ENCODE assay signal across 10 cellular contexts in genomic region chr7:66837007-66837406, GRCh38.
DNase-seq lines count a peak whose midpoint lies in the region; ATAC-seq, FAIRE-seq and TF ChIP-seq lines count a peak whose summit lies in the region.
"Had no signal": no experiment of that assay in that cellular context is flagged by ENCODE, and none has a peak within 500 bp of the region (broad histone marks: within the 10 kb centered on the region; RNA-seq: fewer than 3 reads in every experiment).

No MANE protein-coding gene starts in this region.

- H3K27me3 ChIP-seq in astrocyte (ENCODE audit: insufficient read depth, low read length) (no peaks in the 10 kb centered on the region), neural progenitor cell (no peaks in the 10 kb centered on the region)
- H3K27me3 ChIP-seq: pancreas had no signal

- no peaks in the 10 kb centered on the region for H3K27me3 Mint-ChIP-seq in astrocyte (ENCODE audit: low read depth, unreplicated experiment)
- peaks cover 6% of the 10 kb centered on the region for H3K27me3 Mint-ChIP-seq in neural progenitor cell (ENCODE audit: insufficient read depth, low read depth)

- POLR2A ChIA-PET in HEK293T (lab: Yijun Ruan, JAX): no interaction called here

- no peaks in the 10 kb centered on the region for H3F3A ChIP-seq in neural progenitor cell (ENCODE audit: low read depth)

- H3K9ac ChIP-seq in astrocyte (ENCODE audit: low read length) (no peak overlapping the region), neural progenitor cell (no peak overlapping the region)

- H3K4me3 Mint-ChIP-seq in astrocyte (ENCODE audit: unreplicated experiment): no peak overlapping the region
- H3K4me3 Mint-ChIP-seq in neural progenitor cell: no peak overlapping the region
- H3K4me3 Mint-ChIP-seq: CD8-positive, alpha-beta memory T cell had no signal

- H3K79me2 ChIP-seq in astrocyte (ENCODE audit: insufficient read depth, low read length): no peaks in the 10 kb centered on the region
- no peaks in the 10 kb centered on the region for H3K79me2 ChIP-seq in neural progenitor cell (ENCODE audit: low read depth)

- H3K9me3 ChIP-seq in astrocyte (ENCODE audit: insufficient read depth, low read depth, low read length) (peaks cover 6% of the 10 kb centered on the region), neural progenitor cell (ENCODE audit: low read depth) (no peaks in the 10 kb centered on the region)
- H3K9me3 ChIP-seq: pancreas had no signal

- H3K36me3 Mint-ChIP-seq in astrocyte (ENCODE audit: low read depth, unreplicated experiment) (no peaks in the 10 kb centered on the region), neural progenitor cell (no peaks in the 10 kb centered on the region)
- H3K36me3 Mint-ChIP-seq: CD8-positive, alpha-beta memory T cell had no signal

- H3K4me3 ChIP-seq in astrocyte (ENCODE audit: insufficient read depth, low read depth, low read length): no peak overlapping the region
- H3K4me3 ChIP-seq in neural progenitor cell: no peak overlapping the region
- H3K4me3 ChIP-seq: pancreas had no signal

- peak; percentile 33 for TF ChIP-seq CTCF in astrocyte (IDR thresholded peaks at IDR 0.05; ENCODE audit: insufficient read depth, low read depth, low read length)
- TF ChIP-seq CTCF in neural progenitor cell (IDR thresholded peaks at IDR 0.05): peak; percentile 65

- H3K27ac ChIP-seq in astrocyte (ENCODE audit: low read depth, low read length) (no peak overlapping the region), neural progenitor cell (no peak overlapping the region)
- H3K27ac ChIP-seq: pancreas had no signal

- H3K4me2 ChIP-seq in astrocyte (ENCODE audit: low read length): no peak overlapping the region
- H3K4me2 ChIP-seq in neural progenitor cell: no peak overlapping the region

- CTCF ChIA-PET in HEK293T (lab: Yijun Ruan, JAX): no interaction called here

- ATAC-seq in HG02884 (IDR thresholded peaks at IDR 0.05; ENCODE audit: unreplicated experiment): no peak

- H3K4me1 Mint-ChIP-seq in astrocyte (ENCODE audit: low read depth, unreplicated experiment): no peaks in the 10 kb centered on the region
- H3K4me1 Mint-ChIP-seq in neural progenitor cell: no peaks in the 10 kb centered on the region
- H3K4me1 Mint-ChIP-seq: CD8-positive, alpha-beta memory T cell had no signal

- FAIRE-seq in astrocyte (lab: Jason Lieb, UNC): no peak
- FAIRE-seq: pancreas had no signal

- H4K20me1 ChIP-seq in astrocyte (ENCODE audit: insufficient read depth, low read length) (no peaks in the 10 kb centered on the region), neural progenitor cell (ENCODE audit: low read depth) (no peaks in the 10 kb centered on the region)

- H2AFZ ChIP-seq in astrocyte (ENCODE audit: low read depth, low read length) (no peak overlapping the region), neural progenitor cell (replicated peaks) (no peak overlapping the region)

- no peaks in the 10 kb centered on the region for H3K4me1 ChIP-seq in astrocyte (ENCODE audit: insufficient read depth, low read length)
- H3K4me1 ChIP-seq in neural progenitor cell: no peaks in the 10 kb centered on the region
- H3K4me1 ChIP-seq: pancreas had no signal

- no peak overlapping the region for H3K27ac Mint-ChIP-seq in astrocyte (ENCODE audit: unreplicated experiment)
- no peak overlapping the region for H3K27ac Mint-ChIP-seq in neural progenitor cell
- H3K27ac Mint-ChIP-seq: CD8-positive, alpha-beta memory T cell had no signal

- peak; percentile 64 for DNase-seq in SIG-M5 treated with dmso at 0.1 percent for 504 hours (lab: John Stamatoyannopoulos, UW; ENCODE audit: unreplicated experiment)
- DNase-seq in SIG-M5 (lab: John Stamatoyannopoulos, UW): no peak
- peak; percentile 61 to 77 for DNase-seq in NCI-H526 (lab: John Stamatoyannopoulos, UW)
- no peak for DNase-seq in astrocyte (ENCODE audit: low read depth)
- DNase-seq in neural progenitor cell (ENCODE audit: low spot score): peak; percentile 76
- DNase-seq in HEK293T (ENCODE audit: extremely low spot score): no peak
- DNase-seq in NCI-H1436 treated with DMSO at 0.1 percent for 48 hours (lab: John Stamatoyannopoulos, UW): no peak
- DNase-seq: pancreas had no signal

- peaks cover 4% of the 10 kb centered on the region for H3K9me3 Mint-ChIP-seq in astrocyte (ENCODE audit: unreplicated experiment)
- peaks cover 8% of the 10 kb centered on the region for H3K9me3 Mint-ChIP-seq in neural progenitor cell

- H3K36me3 ChIP-seq in astrocyte (ENCODE audit: insufficient read depth, low read length): no peaks in the 10 kb centered on the region
- no peaks in the 10 kb centered on the region for H3K36me3 ChIP-seq in neural progenitor cell
- H3K36me3 ChIP-seq: pancreas had no signal

TF ChIP-seq in HEK293T, 16 proteins besides CTCF, POLR2A, EP300 and RAD21:
- TF ChIP-seq BHLHE40 (IDR thresholded peaks at IDR 0.05; ENCODE audit: borderline replicate concordance) (no peak), ZNF384 (IDR thresholded peaks at IDR 0.05) (no peak), PKNOX1 (IDR thresholded peaks at IDR 0.05) (no peak), L3MBTL2 (conservative IDR thresholded peaks at IDR 0.05) (no peak), FOXA1 (IDR thresholded peaks at IDR 0.05) (no peak), SUZ12 (IDR thresholded peaks at IDR 0.05) (no peak), ARNT (IDR thresholded peaks at IDR 0.05) (no peak), NFRKB (IDR thresholded peaks at IDR 0.05) (no peak), TARDBP (IDR thresholded peaks at IDR 0.05) (no peak), FOXK2 (IDR thresholded peaks at IDR 0.05) (no peak), ELF4 (IDR thresholded peaks at IDR 0.05) (no peak), FOXM1 (IDR thresholded peaks at IDR 0.05; ENCODE audit: borderline replicate concordance) (no peak), CTBP1 (IDR thresholded peaks at IDR 0.05; ENCODE audit: borderline replicate concordance) (no peak), LEF1 (IDR thresholded peaks at IDR 0.05; ENCODE audit: borderline replicate concordance) (no peak), SP1 (IDR thresholded peaks at IDR 0.05) (no peak), HDGF (IDR thresholded peaks at IDR 0.05; ENCODE audit: borderline replicate concordance) (no peak)

Comparison
In these comparisons a context has a peak if more than half of its experiments do, and no peak if none do; other contexts are left out.
1. DNase-seq: peak in SIG-M5 treated with dmso at 0.1 percent for 504 hours (single experiment), NCI-H526 (2 of 2) and neural progenitor cell (single experiment); none in SIG-M5 (single experiment), astrocyte (single experiment), HEK293T (single experiment) and NCI-H1436 treated with DMSO at 0.1 percent for 48 hours (single experiment).